ENCODE assay signal across 29 cellular contexts in the genomic region with DNA sequence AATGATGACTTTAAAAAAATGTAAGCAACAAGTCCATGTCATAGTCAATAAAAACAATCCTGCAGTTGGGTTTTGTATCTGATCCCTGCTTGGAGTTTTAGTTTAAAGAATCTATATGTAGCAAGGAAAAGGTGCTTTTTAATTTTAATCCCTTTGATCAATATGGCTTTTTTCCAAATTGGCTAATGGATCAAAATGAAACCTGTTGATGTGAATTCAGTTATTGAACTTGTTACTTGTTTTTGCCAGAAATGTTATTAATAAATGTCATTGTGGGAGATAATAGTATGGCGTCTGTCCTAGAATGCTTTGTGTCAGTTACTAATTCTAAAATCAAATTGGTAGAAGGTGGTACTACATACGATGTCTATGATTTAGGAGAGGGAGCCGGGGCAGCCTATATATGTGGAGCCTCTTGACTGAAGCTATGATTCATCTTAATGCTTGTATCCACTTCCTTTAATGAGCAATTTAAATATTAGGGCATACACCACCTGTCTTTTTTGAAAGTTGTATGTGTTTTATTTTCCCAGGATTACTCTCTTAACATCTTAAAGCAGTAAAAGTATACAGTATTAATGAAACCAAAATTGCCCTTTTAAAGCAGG. TPM values are rescaled to one million over a fixed set of nuclear protein-coding genes. Genes with fewer than 3 reads are reported as not detected.
DNase-seq lines count a peak whose midpoint lies in the region; ATAC-seq and TF ChIP-seq lines count a peak whose summit lies in the region.
"Had no signal": no experiment of that assay in that cellular context is flagged by ENCODE, and none has a peak within 500 bp of the region (broad histone marks: within the 10 kb centered on the region; RNA-seq: fewer than 3 reads in every experiment).

No MANE protein-coding gene starts in this region.

- peaks cover 38% of the 10 kb centered on the region for H3K4me1 Mint-ChIP-seq in activated CD8-positive, alpha-beta T cell treated with anti-CD3 and anti-CD28 coated beads for 36 hours (ENCODE audit: low read depth)
- H3K4me1 Mint-ChIP-seq in activated CD8-positive, alpha-beta T cell treated with anti-CD3 and anti-CD28 coated beads, Interleukin-2, amount 10 ng/mL, durations not matched to agents 7 days and 5 days (ENCODE audit: low read depth) = peaks cover 22% of the 10 kb centered on the region
- peaks cover 16% of the 10 kb centered on the region for H3K4me1 Mint-ChIP-seq in CD4-positive, alpha-beta T cell (ENCODE audit: low read depth)
- no peaks in the 10 kb centered on the region for H3K4me1 Mint-ChIP-seq in endothelial cell (ENCODE audit: unreplicated experiment)

- ATAC-seq in activated CD8-positive, alpha-beta T cell treated with anti-CD3 and anti-CD28 coated beads for 36 hours = peak; percentile 30
- ATAC-seq in activated CD8-positive, alpha-beta T cell treated with anti-CD3 and anti-CD28 coated beads, Interleukin-2, amount 10 ng/mL, durations not matched to agents 7 days and 5 days = no peak
- ATAC-seq in CD4-positive, alpha-beta T cell (ENCODE audit: poor library complexity) = no peak
- ATAC-seq: lower lobe of right lung, mucosa of descending colon had no signal

- H3K36me3 Mint-ChIP-seq in activated CD8-positive, alpha-beta T cell treated with anti-CD3 and anti-CD28 coated beads for 36 hours (ENCODE audit: low read depth) = peaks cover 59% of the 10 kb centered on the region
- peaks cover 73% of the 10 kb centered on the region for H3K36me3 Mint-ChIP-seq in activated CD8-positive, alpha-beta T cell treated with anti-CD3 and anti-CD28 coated beads, Interleukin-2, amount 10 ng/mL, durations not matched to agents 7 days and 5 days (ENCODE audit: low read depth)
- H3K36me3 Mint-ChIP-seq in CD4-positive, alpha-beta T cell (ENCODE audit: low read depth) = peaks cover 82% of the 10 kb centered on the region
- peaks cover 40% of the 10 kb centered on the region for H3K36me3 Mint-ChIP-seq in endothelial cell (ENCODE audit: low read depth, unreplicated experiment)

- DNase-seq in activated CD8-positive, alpha-beta T cell treated with anti-CD3 and anti-CD28 coated beads for 36 hours = peak; percentile 13
- no peak for DNase-seq in activated CD8-positive, alpha-beta T cell treated with anti-CD3 and anti-CD28 coated beads, Interleukin-2, amount 10 ng/mL, durations not matched to agents 7 days and 5 days
- no peak for DNase-seq in CD4-positive, alpha-beta T cell
- no peak for DNase-seq in endothelial cell (ENCODE audit: low spot score)
- no peak for DNase-seq in GM03348 (ENCODE audit: low spot score)
- no peak for DNase-seq in dedifferentiated amniotic fluid mesenchymal stem cell (ENCODE audit: extremely low spot score)
- no peak for DNase-seq in NCI-H524 (lab: John Stamatoyannopoulos, UW)
- DNase-seq: activated CD4-positive, CD25-positive, alpha-beta regulatory T cell treated with anti-CD3 and anti-CD28 coated beads, Interleukin-2, amount 50 U/mL, for 72 hours; activated naive CD4-positive, alpha-beta T cell treated with anti-CD3 and anti-CD28 coated beads, Interleukin-2, amount 50 U/mL, for 16 hours; aorta; cortex of kidney; DMS79; esophagus squamous epithelium; H7; KBM-7; lower lobe of right lung; mucosa of descending colon; NCI-H1417 treated with DMSO at 0.1 percent for 48 hours; NCI-H2081; NCI-H2227 treated with DMSO at 0.1 percent for 48 hours; NCI-H69; nephron progenitor cell; Peyer's patch; SJCRH30; spleen; transverse colon had no signal

- POLR2A ChIA-PET in activated CD8-positive, alpha-beta T cell treated with anti-CD3 and anti-CD28 coated beads for 36 hours (lab: Charles Lee) = interaction anchor here (5.5 kb wide), 1 partner anchor 11 kb away, joined by 44 read pairs; a partner anchor contains a TSS
- POLR2A ChIA-PET in activated CD8-positive, alpha-beta T cell treated with anti-CD3 and anti-CD28 coated beads, Interleukin-2, amount 10 ng/mL, durations not matched to agents 7 days and 5 days (lab: Charles Lee) = interaction anchor here (0.8 kb wide), 1 partner anchor 1751 kb away, joined by 3 read pairs; no protein-coding TSS in a partner anchor
- POLR2A ChIA-PET in CD4-positive, alpha-beta T cell (lab: Charles Lee) = interaction anchor here (1.0 kb wide), 1 partner anchor 9 kb away, joined by 5 read pairs; no protein-coding TSS in a partner anchor

- no peak overlapping the region for H3K4me3 Mint-ChIP-seq in activated CD8-positive, alpha-beta T cell treated with anti-CD3 and anti-CD28 coated beads for 36 hours
- no peak overlapping the region for H3K4me3 Mint-ChIP-seq in activated CD8-positive, alpha-beta T cell treated with anti-CD3 and anti-CD28 coated beads, Interleukin-2, amount 10 ng/mL, durations not matched to agents 7 days and 5 days
- no peak overlapping the region for H3K4me3 Mint-ChIP-seq in CD4-positive, alpha-beta T cell
- H3K4me3 Mint-ChIP-seq in endothelial cell (ENCODE audit: unreplicated experiment) = no peak overlapping the region
- H3K4me3 Mint-ChIP-seq: nephron progenitor cell; T-helper 1 cell treated with Interleukin-12 subunit alpha and Interleukin-12 subunit beta and Interleukin-4 antibody, amounts not matched to agents 30 μg/mL and 1 μg/mL, for 36 hours had no signal

- H3K9me3 ChIP-seq in CD4-positive, alpha-beta T cell (ENCODE audit: control insufficient read depth, low read length) = no peaks in the 10 kb centered on the region
- H3K9me3 ChIP-seq: esophagus squamous epithelium, lower lobe of right lung, mucosa of descending colon, Peyer's patch, SJCRH30, spleen, transverse colon had no signal

- no peaks in the 10 kb centered on the region for H3K27me3 Mint-ChIP-seq in activated CD8-positive, alpha-beta T cell treated with anti-CD3 and anti-CD28 coated beads for 36 hours
- no peaks in the 10 kb centered on the region for H3K27me3 Mint-ChIP-seq in activated CD8-positive, alpha-beta T cell treated with anti-CD3 and anti-CD28 coated beads, Interleukin-2, amount 10 ng/mL, durations not matched to agents 7 days and 5 days (ENCODE audit: low read depth)
- no peaks in the 10 kb centered on the region for H3K27me3 Mint-ChIP-seq in CD4-positive, alpha-beta T cell
- H3K27me3 Mint-ChIP-seq in endothelial cell (ENCODE audit: unreplicated experiment) = no peaks in the 10 kb centered on the region

- peak overlapping the region; percentile 19 for H3K27ac Mint-ChIP-seq in activated CD8-positive, alpha-beta T cell treated with anti-CD3 and anti-CD28 coated beads for 36 hours
- H3K27ac Mint-ChIP-seq in activated CD8-positive, alpha-beta T cell treated with anti-CD3 and anti-CD28 coated beads, Interleukin-2, amount 10 ng/mL, durations not matched to agents 7 days and 5 days = no peak overlapping the region
- peak overlapping the region; percentile 15 for H3K27ac Mint-ChIP-seq in CD4-positive, alpha-beta T cell
- H3K27ac Mint-ChIP-seq in endothelial cell (ENCODE audit: unreplicated experiment) = peak overlapping the region; percentile 0
- H3K27ac Mint-ChIP-seq: nephron progenitor cell; T-helper 1 cell treated with Interleukin-12 subunit alpha and Interleukin-12 subunit beta and Interleukin-4 antibody, amounts not matched to agents 30 μg/mL and 1 μg/mL, for 36 hours had no signal

- TF ChIP-seq CTCF in activated CD8-positive, alpha-beta T cell treated with anti-CD3 and anti-CD28 coated beads for 36 hours (IDR thresholded peaks at IDR 0.05) = no peak
- TF ChIP-seq CTCF in CD4-positive, alpha-beta T cell (IDR thresholded peaks at IDR 0.05) = no peak
- TF ChIP-seq CTCF in endothelial cell (IDR thresholded peaks at IDR 0.05; ENCODE audit: unreplicated experiment) = no peak

- CTCF ChIA-PET in activated CD8-positive, alpha-beta T cell treated with anti-CD3 and anti-CD28 coated beads for 36 hours (lab: Charles Lee) = interaction anchor here (0.9 to 1.3 kb wide), 2 partner anchors 9 to 130 kb away, joined by 5 read pairs; no protein-coding TSS in a partner anchor
- CTCF ChIA-PET in activated CD8-positive, alpha-beta T cell treated with anti-CD3 and anti-CD28 coated beads, Interleukin-2, amount 10 ng/mL, durations not matched to agents 7 days and 5 days (lab: Charles Lee) = interaction anchor here (1.2 to 1.4 kb wide), 2 partner anchors 11 to 130 kb away, joined by 3 to 5 read pairs; a partner anchor contains a TSS
- CTCF ChIA-PET in CD4-positive, alpha-beta T cell (lab: Charles Lee) = no interaction called here

- intact Hi-C loops in activated CD8-positive, alpha-beta T cell treated with anti-CD3 and anti-CD28 coated beads for 36 hours (cut with micrococcal nuclease) = no loop called here
- intact Hi-C loops in CD4-positive, alpha-beta T cell (cut with DNase I, micrococcal nuclease) = no loop called here

- H3K27ac ChIP-seq in CD4-positive, alpha-beta T cell (ENCODE audit: low read depth, low read length) = no peak overlapping the region
- H3K27ac ChIP-seq: esophagus squamous epithelium, lower lobe of right lung, parathyroid adenoma, Peyer's patch, SJCRH30, spleen, transverse colon had no signal

- no peaks in the 10 kb centered on the region for H3K27me3 ChIP-seq in CD4-positive, alpha-beta T cell (ENCODE audit: control insufficient read depth, insufficient read depth, low read length)
- H3K27me3 ChIP-seq: esophagus squamous epithelium, Peyer's patch, SJCRH30, spleen, transverse colon had no signal

- H3K9me3 Mint-ChIP-seq in activated CD8-positive, alpha-beta T cell treated with anti-CD3 and anti-CD28 coated beads for 36 hours = no peaks in the 10 kb centered on the region
- no peaks in the 10 kb centered on the region for H3K9me3 Mint-ChIP-seq in activated CD8-positive, alpha-beta T cell treated with anti-CD3 and anti-CD28 coated beads, Interleukin-2, amount 10 ng/mL, durations not matched to agents 7 days and 5 days (ENCODE audit: insufficient read depth)
- no peaks in the 10 kb centered on the region for H3K9me3 Mint-ChIP-seq in CD4-positive, alpha-beta T cell
- H3K9me3 Mint-ChIP-seq in endothelial cell (ENCODE audit: unreplicated experiment) = no peaks in the 10 kb centered on the region
- H3K9me3 Mint-ChIP-seq: nephron progenitor cell; T-helper 1 cell treated with Interleukin-12 subunit alpha and Interleukin-12 subunit beta and Interleukin-4 antibody, amounts not matched to agents 30 μg/mL and 1 μg/mL, for 36 hours had no signal

TF ChIP-seq in PFSK-1, 5 proteins besides CTCF, POLR2A, EP300 and RAD21 (continues in another document):
- TF ChIP-seq POLR2AphosphoS5 (IDR thresholded peaks at IDR 0.05; ENCODE audit: low read depth, low read length) = 0 out of 2 replicates have a peak, but pooled peaks have one; percentile 14

RNA-seq across cellular contexts. Expression of a gene that starts 10.3 kb away (rescaled TPM):
- under 1 TPM; 0.77 to 0.85 TPM for total RNA-seq in activated CD8-positive, alpha-beta T cell treated with anti-CD3 and anti-CD28 coated beads for 36 hours
- 1 to 10 TPM in 1 of 2 experiments, under 1 TPM in 1; 0.97 to 1.3 TPM for total RNA-seq in activated CD8-positive, alpha-beta T cell treated with anti-CD3 and anti-CD28 coated beads, Interleukin-2, amount 10 ng/mL, durations not matched to agents 7 days and 5 days
- 1 to 10 TPM; 1.6 to 1.7 TPM for total RNA-seq in CD4-positive, alpha-beta T cell
- polyA plus RNA-seq in PFSK-1 (2012; ENCODE audit: insufficient read length, low read depth) = 1.5 TPM
- 3.2 TPM for total RNA-seq in endothelial cell (ENCODE audit: unreplicated experiment)

RNA-seq across cellular contexts. Expression of a gene that starts 11.1 kb away (rescaled TPM):
- 100 to 1,000 TPM; 139 to 145 TPM for total RNA-seq in activated CD8-positive, alpha-beta T cell treated with anti-CD3 and anti-CD28 coated beads for 36 hours
- 100 to 1,000 TPM; 114 to 122 TPM for total RNA-seq in activated CD8-positive, alpha-beta T cell treated with anti-CD3 and anti-CD28 coated beads, Interleukin-2, amount 10 ng/mL, durations not matched to agents 7 days and 5 days
- total RNA-seq in CD4-positive, alpha-beta T cell = 100 to 1,000 TPM; 227 to 228 TPM
- 197 TPM for polyA plus RNA-seq in PFSK-1 (2012; ENCODE audit: insufficient read length, low read depth)
- 124 TPM for total RNA-seq in endothelial cell (ENCODE audit: unreplicated experiment)
